ENCODE assay signal across 8 cellular contexts in genomic region chr2:56344771-56345170, GRCh38.
"Had no signal": no experiment of that assay in that cellular context is flagged by ENCODE, and none has a peak within 500 bp of the region (broad histone marks: within the 10 kb centered on the region; RNA-seq: fewer than 3 reads in every experiment).

No MANE protein-coding gene starts in this region.

- H3K4me1 Mint-ChIP-seq: IgD-negative memory B cell had no signal

- H3K4me3 Mint-ChIP-seq: GM23338, H9, IgD-negative memory B cell had no signal

- H3K27ac ChIP-seq: HL-60 had no signal

- H3K27ac Mint-ChIP-seq: GM23338, H9, IgD-negative memory B cell had no signal

- H3K27me3 Mint-ChIP-seq: IgD-negative memory B cell had no signal

- H3K4me2 ChIP-seq: GM23338 had no signal

- H3K4me3 ChIP-seq: GM23338 had no signal

- ATAC-seq: GM23338 had no signal

- H3K9me3 Mint-ChIP-seq: GM23338, H9 had no signal

- DNase-seq: H9, HCEC 1CT, KG1 had no signal

- FAIRE-seq: H1, H54 had no signal

- H2AFZ ChIP-seq: GM23338 had no signal
